Comparison of ENCODE assay signal across 24 cellular contexts in the genomic region with DNA sequence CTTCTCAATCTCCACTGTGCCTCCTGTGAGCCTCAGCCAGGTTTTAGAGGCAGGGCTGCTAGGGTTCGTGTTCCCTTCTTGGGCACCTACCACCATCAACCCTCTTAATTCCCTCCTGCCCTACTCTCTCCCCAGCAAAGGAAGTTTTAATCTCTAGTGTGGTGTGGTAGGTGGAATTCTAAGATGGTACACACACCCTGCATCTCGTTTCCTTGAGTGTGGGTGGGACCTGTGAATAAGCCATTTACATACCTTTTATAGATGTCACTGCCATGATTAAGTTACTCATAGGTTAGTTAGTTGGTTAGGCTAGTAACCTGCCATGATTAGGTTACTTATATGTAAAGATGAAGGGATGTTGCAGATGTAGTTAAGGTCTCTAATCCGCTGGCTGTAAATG.
"Had no signal": no experiment of that assay in that cellular context is flagged by ENCODE, and none has a peak within 500 bp of the region (broad histone marks: within the 10 kb centered on the region; RNA-seq: fewer than 3 reads in every experiment).

No MANE protein-coding gene starts in this region.

- ATAC-seq: natural killer cell; psoas muscle; right lobe of liver; stimulated activated memory B cell treated with anti-CD40 and anti-IgM and Interleukin-4, amounts not matched to agents 10 μg/mL and 1 μg/mL and 100 μg/mL, for 72 hours; stimulated activated naive CD8-positive, alpha-beta T cell treated with anti-CD3 and anti-CD28 coated beads, Interleukin-15, amount 100 ng/mL, for 72 hours had no signal

- H3K36me3 ChIP-seq: left ventricle myocardium inferior, neural progenitor cell, neutrophil, right atrium auricular region, right lobe of liver, tibial nerve, vagina had no signal

- H3K4me3 ChIP-seq: left ventricle myocardium inferior, lung, neural progenitor cell, psoas muscle, right atrium auricular region, right lobe of liver, smooth muscle cell, tibial nerve, vagina had no signal

- H3K27me3 ChIP-seq: right atrium auricular region, right lobe of liver, tibial nerve, vagina had no signal

- DNase-seq: islet precursor cell; left ventricle myocardium inferior; mesendoderm; naive B cell; natural killer cell; nephron progenitor cell; occipital lobe; psoas muscle; right lobe of liver; stimulated activated CD4-positive, alpha-beta T cell treated with anti-CD3 and anti-CD28 coated beads, Interleukin-1b, Interleukin-23, amount 100 ng/mL, for 48 hours; stimulated activated CD4-positive, alpha-beta T cell treated with anti-CD3 and anti-CD28 coated beads, Interleukin-2, amount 100 ng/mL, for 48 hours; stimulated activated CD4-positive, alpha-beta T cell treated with anti-CD3 and anti-CD28 coated beads, Interleukin-4, amount 100 ng/mL, for 4 hours; stimulated activated CD8-positive, alpha-beta memory T cell treated with anti-CD3 and anti-CD28 coated beads, Interleukin-4, amount 100 ng/mL, for 48 hours; stimulated activated naive CD4-positive, alpha-beta T cell treated with Interleukin-2 at 50 U/mL for 16 hours; stimulated activated naive CD8-positive, alpha-beta T cell treated with anti-CD3 and anti-CD28 coated beads, Interleukin-15, amount 100 ng/mL, for 72 hours; substantia nigra had no signal
